ENCODE assay signal across 22 cellular contexts in genomic region chr16:76195648-76196047, GRCh38.
"Had no signal": no experiment of that assay in that cellular context is flagged by ENCODE, and none has a peak within 500 bp of the region (broad histone marks: within the 10 kb centered on the region; RNA-seq: fewer than 3 reads in every experiment).

No MANE protein-coding gene starts in this region.

- DNase-seq: Kasumi-1, MM.1S, NCI-H1048, NCI-H1105, NCI-H1417, NCI-H1436 treated with DMSO at 0.1 percent for 48 hours, NCI-H187, NCI-H2029, NCI-H2171, NCI-H226, NCI-H446, NCI-H510A, NCI-H524 treated with DMSO at 0.1 percent for 48 hours, NCI-H69, NCI-H774, PC-3, SHP77, SW 1271, T-cell had no signal

- H3K4me3 ChIP-seq: K562 had no signal

- ATAC-seq: K562, Panc1, PC-3, T-cell had no signal

- H3K27ac ChIP-seq: KMS-11 had no signal
